In the genomic region with DNA sequence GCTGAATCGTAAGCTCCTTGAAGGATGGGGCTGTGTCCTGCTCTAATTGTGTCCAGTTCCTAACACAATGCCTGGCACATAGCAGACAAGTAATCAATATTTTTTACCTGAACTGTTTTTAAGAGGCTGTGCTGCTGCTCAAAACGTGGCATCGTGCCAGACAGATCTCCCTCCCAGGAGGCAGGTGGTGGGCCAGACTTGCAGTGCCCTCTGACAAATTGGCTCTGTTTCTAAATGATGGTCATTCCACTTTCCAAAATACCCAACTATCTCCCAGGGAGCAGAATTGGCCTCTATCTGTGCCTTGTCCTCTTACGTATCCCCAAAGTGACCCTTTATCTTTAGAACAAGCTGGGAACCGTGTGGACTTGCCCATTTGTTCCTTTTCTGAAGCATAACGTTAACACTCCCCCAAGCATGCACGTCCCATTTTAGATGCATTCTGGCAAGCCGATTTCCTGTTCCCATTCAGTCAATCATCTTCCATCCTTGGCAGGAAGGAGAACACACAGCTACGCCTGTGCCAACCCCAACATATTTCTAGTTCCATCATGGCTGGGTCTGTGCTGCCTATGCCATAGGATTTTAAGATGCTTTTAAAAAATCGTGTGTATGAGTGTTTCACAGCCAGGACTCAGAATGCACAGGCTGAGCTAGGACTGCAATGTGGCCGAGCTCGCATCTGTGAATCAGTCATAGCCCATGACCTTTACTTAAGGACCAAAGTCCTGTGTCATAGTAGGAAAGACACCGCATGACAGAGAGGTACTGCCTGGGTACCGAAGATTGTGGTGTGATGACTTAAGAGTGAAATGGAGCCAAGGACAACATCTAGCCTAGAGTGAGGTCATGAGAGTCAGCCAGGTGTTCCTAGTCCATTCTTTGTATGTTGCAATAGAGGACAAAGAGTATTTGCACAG, we compare ENCODE assay signal across 12 cellular contexts.
DNase-seq lines count a peak whose midpoint lies in the region; ATAC-seq and TF ChIP-seq lines count a peak whose summit lies in the region.
"Had no signal": no experiment of that assay in that cellular context is flagged by ENCODE, and none has a peak within 500 bp of the region (broad histone marks: within the 10 kb centered on the region; RNA-seq: fewer than 3 reads in every experiment).

No MANE protein-coding gene starts in this region.

- H3K4me1 ChIP-seq in esophagus muscularis mucosa: peaks cover 0 to 21% (median 20%) of the 10 kb centered on the region in 4 donors
- H3K4me1 ChIP-seq in ovary (ENCODE audit: insufficient read depth): no peaks in the 10 kb centered on the region
- H3K4me1 ChIP-seq in gastrocnemius medialis: no peaks in the 10 kb centered on the region

- no peak for ATAC-seq in gastrocnemius medialis

- WGBS in esophagus muscularis mucosa: 46% methylated on average over 13 of the region's 14 CpGs
- WGBS in ovary, 3 donors: 66 to 72% (median 67%) methylated on average over 14 of the region's 14 CpGs

- TF ChIP-seq CTCF in esophagus muscularis mucosa (IDR thresholded peaks at IDR 0.05) (no peak), ovary (IDR thresholded peaks at IDR 0.05) (no peak), gastrocnemius medialis (IDR thresholded peaks at IDR 0.05 in 4 of 5, conservative IDR thresholded peaks at IDR 0.05 in 1 of 5) (no peak), GM20000 (IDR thresholded peaks at IDR 0.05; ENCODE audit: extremely low read depth, missing control alignments) (no peak)

- no peak for TF ChIP-seq POLR2A in esophagus muscularis mucosa (IDR thresholded peaks at IDR 0.05; ENCODE audit: low read depth)
- no peak for TF ChIP-seq POLR2A in ovary (IDR thresholded peaks at IDR 0.05)
- TF ChIP-seq POLR2A in gastrocnemius medialis (IDR thresholded peaks at IDR 0.05): no peak

- H3K4me3 ChIP-seq in esophagus muscularis mucosa (no peak overlapping the region), ovary (no peak overlapping the region), gastrocnemius medialis (no peak overlapping the region)

- H3K9me3 ChIP-seq in esophagus muscularis mucosa (no peaks in the 10 kb centered on the region), ovary (no peaks in the 10 kb centered on the region), gastrocnemius medialis (no peaks in the 10 kb centered on the region)

- peaks cover 0 to 6% (median 0%) of the 10 kb centered on the region in 4 donors for H3K27me3 ChIP-seq in esophagus muscularis mucosa
- H3K27me3 ChIP-seq in ovary: no peaks in the 10 kb centered on the region
- peaks cover 0 to 3% (median 0%) of the 10 kb centered on the region in 3 donors for H3K27me3 ChIP-seq in gastrocnemius medialis

- in situ Hi-C loops in gastrocnemius medialis (cut with MboI; ENCODE audit: low sequenced_read_pairs in 4 of 4): no loop called here

- intact Hi-C loops in esophagus muscularis mucosa (cut with DNase I) (loop anchor here (10.0 kb wide), 2 partner anchors 126 to 936 kb away; no protein-coding TSS in a partner anchor), ovary (cut with DNase I) (no loop called here), gastrocnemius medialis (cut with DNase I; ENCODE audit: low total_unique reads) (loop anchor here (10.0 kb wide), 1 partner anchor 626 kb away; no protein-coding TSS in a partner anchor)

- H3K27ac ChIP-seq in esophagus muscularis mucosa (replicated peaks in 1 of 4) (peak overlapping the region in 3 of 4 donors; percentile 34 to 57 (median 52)), ovary (no peak overlapping the region), gastrocnemius medialis (no peak overlapping the region)
- H3K27ac ChIP-seq: WERI-Rb-1 had no signal

- H3K36me3 ChIP-seq in esophagus muscularis mucosa (no peaks in the 10 kb centered on the region), ovary (no peaks in the 10 kb centered on the region), gastrocnemius medialis (no peaks in the 10 kb centered on the region)
- H3K36me3 ChIP-seq: WERI-Rb-1 had no signal

- DNase-seq in NCI-H1105 treated with DMSO at 0.1 percent for 48 hours (lab: John Stamatoyannopoulos, UW): peak; percentile 76
- peak; percentile 31 for DNase-seq in NCI-H774 (lab: John Stamatoyannopoulos, UW)
- peak; percentile 91 for DNase-seq in esophagus muscularis mucosa (ENCODE audit: extremely low spot score)
- peak; percentile 60 for DNase-seq in putamen (ENCODE audit: low spot score)
- DNase-seq in ovary: no peak
- no peak for DNase-seq in gastrocnemius medialis
- no peak for DNase-seq in GM20000 (ENCODE audit: low spot score)
- DNase-seq: effector CD8-positive, alpha-beta T cell; NCI-H2081 treated with DMSO at 0.1 percent for 48 hours; stimulated activated CD4-positive, alpha-beta T cell treated with anti-CD3 and anti-CD28 coated beads, Interleukin-2, amount 100 ng/mL, for 48 hours; SW 1271; WERI-Rb-1 had no signal

- no peak for TF ChIP-seq EP300 in esophagus muscularis mucosa (IDR thresholded peaks at IDR 0.05)
- no peak for TF ChIP-seq EP300 in ovary (IDR thresholded peaks at IDR 0.05)

Comparison
In these comparisons a context has a peak if more than half of its experiments do, and no peak if none do; other contexts are left out.
1. DNase-seq: peak in NCI-H1105 treated with DMSO at 0.1 percent for 48 hours (single experiment), NCI-H774 (single experiment), esophagus muscularis mucosa (single experiment) and putamen (single experiment); none in ovary (0 of 5), gastrocnemius medialis (0 of 2) and GM20000 (single experiment).
2. H3K27ac ChIP-seq: peak in esophagus muscularis mucosa (3 of 4); none in ovary (0 of 2) and gastrocnemius medialis (0 of 4).
3. intact Hi-C loops: an anchor here in esophagus muscularis mucosa (10.0 kb wide) and gastrocnemius medialis (10.0 kb wide); none called in ovary.